Comparison of ENCODE assay signal across 16 cellular contexts in the genomic region with DNA sequence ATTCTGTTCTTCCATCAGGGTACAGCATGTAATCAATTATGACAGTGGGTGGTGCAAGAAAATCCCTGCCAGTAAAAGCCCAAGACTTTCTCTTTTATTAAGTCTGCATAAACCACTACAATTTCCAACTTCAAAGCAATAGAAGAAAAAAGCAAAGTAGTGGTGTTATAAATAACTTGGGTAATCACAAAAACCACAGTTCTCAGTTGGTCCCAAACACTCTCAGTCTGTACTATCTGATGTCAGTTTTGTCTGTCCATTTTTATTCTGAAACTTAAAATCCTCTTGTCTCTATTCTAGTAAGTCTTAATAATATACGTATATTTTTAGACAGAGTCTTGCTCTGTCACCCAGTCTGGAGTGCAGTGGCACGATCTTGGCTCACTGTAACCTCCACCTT. TPM values are rescaled to one million over a fixed set of nuclear protein-coding genes. Genes with fewer than 3 reads are reported as not detected.
DNase-seq lines count a peak whose midpoint lies in the region; ATAC-seq and TF ChIP-seq lines count a peak whose summit lies in the region.
"Had no signal": no experiment of that assay in that cellular context is flagged by ENCODE, and none has a peak within 500 bp of the region (broad histone marks: within the 10 kb centered on the region; RNA-seq: fewer than 3 reads in every experiment).

No MANE protein-coding gene starts in this region.

- CTCF ChIA-PET in activated CD8-positive, alpha-beta T cell treated with anti-CD3 and anti-CD28 coated beads, Interleukin-2, amount 10 ng/mL, durations not matched to agents 7 days and 5 days (lab: Charles Lee) = interaction anchor here (0.6 to 1.4 kb wide), 2 partner anchors 382 to 426 kb away, joined by 3 read pairs; no protein-coding TSS in a partner anchor
- CTCF ChIA-PET in activated CD8-positive, alpha-beta T cell treated with anti-CD3 and anti-CD28 coated beads for 36 hours (lab: Charles Lee) = no interaction called here

- H3K4me1 Mint-ChIP-seq in activated CD8-positive, alpha-beta T cell treated with anti-CD3 and anti-CD28 coated beads, Interleukin-2, amount 10 ng/mL, durations not matched to agents 7 days and 5 days (ENCODE audit: low read depth) = peaks cover 5% of the 10 kb centered on the region
- H3K4me1 Mint-ChIP-seq in activated CD8-positive, alpha-beta T cell treated with anti-CD3 and anti-CD28 coated beads for 36 hours (ENCODE audit: low read depth) = no peaks in the 10 kb centered on the region
- H3K4me1 Mint-ChIP-seq in brain = peaks cover 42% of the 10 kb centered on the region

- H2AFZ ChIP-seq in MM.1S (ENCODE audit: low read length) = no peak overlapping the region
- H2AFZ ChIP-seq: GM23338 had no signal

- H3K9me3 Mint-ChIP-seq in activated CD8-positive, alpha-beta T cell treated with anti-CD3 and anti-CD28 coated beads, Interleukin-2, amount 10 ng/mL, durations not matched to agents 7 days and 5 days (ENCODE audit: insufficient read depth) = no peaks in the 10 kb centered on the region
- H3K9me3 Mint-ChIP-seq in activated CD8-positive, alpha-beta T cell treated with anti-CD3 and anti-CD28 coated beads for 36 hours = no peaks in the 10 kb centered on the region
- no peaks in the 10 kb centered on the region for H3K9me3 Mint-ChIP-seq in brain
- H3K9me3 Mint-ChIP-seq: CD4-positive, alpha-beta T cell; GM23338 had no signal

- H4K20me1 ChIP-seq in MM.1S (ENCODE audit: insufficient read depth, low read length) = peaks cover 12% of the 10 kb centered on the region

- H3K27me3 ChIP-seq in MM.1S (replicated peaks; ENCODE audit: insufficient read depth, low read length) = no peaks in the 10 kb centered on the region
- no peaks in the 10 kb centered on the region for H3K27me3 ChIP-seq in left ventricle myocardium inferior (ENCODE audit: low read depth)

- H3F3A ChIP-seq in MM.1S (ENCODE audit: insufficient read depth, low read length) = peaks cover 29% of the 10 kb centered on the region

- H3K27ac ChIP-seq in MM.1S (ENCODE audit: low read length) = no peak overlapping the region
- H3K27ac ChIP-seq in left ventricle myocardium inferior (replicated peaks) = no peak overlapping the region

- no peaks in the 10 kb centered on the region for H3K27me3 Mint-ChIP-seq in activated CD8-positive, alpha-beta T cell treated with anti-CD3 and anti-CD28 coated beads, Interleukin-2, amount 10 ng/mL, durations not matched to agents 7 days and 5 days (ENCODE audit: low read depth)
- H3K27me3 Mint-ChIP-seq in activated CD8-positive, alpha-beta T cell treated with anti-CD3 and anti-CD28 coated beads for 36 hours = no peaks in the 10 kb centered on the region
- no peaks in the 10 kb centered on the region for H3K27me3 Mint-ChIP-seq in brain
- H3K27me3 Mint-ChIP-seq: CD4-positive, alpha-beta T cell had no signal

- TF ChIP-seq CTCF in activated CD8-positive, alpha-beta T cell treated with anti-CD3 and anti-CD28 coated beads for 36 hours (IDR thresholded peaks at IDR 0.05) = no peak
- TF ChIP-seq CTCF in MM.1S (IDR thresholded peaks at IDR 0.05; ENCODE audit: low read length) = no peak
- TF ChIP-seq CTCF in brain (conservative IDR thresholded peaks at IDR 0.05) = no peak
- TF ChIP-seq CTCF in left ventricle myocardium inferior (IDR thresholded peaks at IDR 0.05; ENCODE audit: borderline replicate concordance) = no peak
- TF ChIP-seq CTCF in GM20000 (IDR thresholded peaks at IDR 0.05; ENCODE audit: extremely low read depth, missing control alignments) = no peak

- POLR2A ChIA-PET in activated CD8-positive, alpha-beta T cell treated with anti-CD3 and anti-CD28 coated beads, Interleukin-2, amount 10 ng/mL, durations not matched to agents 7 days and 5 days (lab: Charles Lee) = no interaction called here
- POLR2A ChIA-PET in activated CD8-positive, alpha-beta T cell treated with anti-CD3 and anti-CD28 coated beads for 36 hours (lab: Charles Lee) = interaction anchor here (1.3 to 1.4 kb wide), 2 partner anchors 10 to 13 kb away, joined by 3 to 4 read pairs; no protein-coding TSS in a partner anchor

- H3K9me3 ChIP-seq in MM.1S (replicated peaks; ENCODE audit: insufficient read depth, low read length) = no peaks in the 10 kb centered on the region
- H3K9me3 ChIP-seq in left ventricle myocardium inferior (replicated peaks) = no peaks in the 10 kb centered on the region

- H3K79me2 ChIP-seq in MM.1S (ENCODE audit: low read length) = no peaks in the 10 kb centered on the region

- DNase-seq in activated CD8-positive, alpha-beta T cell treated with anti-CD3 and anti-CD28 coated beads, Interleukin-2, amount 10 ng/mL, durations not matched to agents 7 days and 5 days = no peak
- DNase-seq in activated CD8-positive, alpha-beta T cell treated with anti-CD3 and anti-CD28 coated beads for 36 hours = no peak
- peak; percentile 83 for DNase-seq in MM.1S
- no peak for DNase-seq in NCI-H187 (lab: John Stamatoyannopoulos, UW)
- DNase-seq in left ventricle myocardium inferior = no peak
- no peak for DNase-seq in GM20000 (ENCODE audit: low spot score)
- DNase-seq: 8988T; AML-193; C1 segment of cervical spinal cord; Calu3; CD4-positive, alpha-beta T cell; DMS 273 treated with DMSO at 0.1 percent for 48 hours; H7 had no signal

- peak overlapping the region; percentile 13 for H3K27ac Mint-ChIP-seq in activated CD8-positive, alpha-beta T cell treated with anti-CD3 and anti-CD28 coated beads, Interleukin-2, amount 10 ng/mL, durations not matched to agents 7 days and 5 days
- H3K27ac Mint-ChIP-seq in activated CD8-positive, alpha-beta T cell treated with anti-CD3 and anti-CD28 coated beads for 36 hours = no peak overlapping the region
- H3K27ac Mint-ChIP-seq in brain = peak overlapping the region; percentile 11 to 84 (median 66)
- H3K27ac Mint-ChIP-seq: CD4-positive, alpha-beta T cell; GM23338 had no signal

- H3K4me3 ChIP-seq in MM.1S (ENCODE audit: low read length) (no peak overlapping the region), left ventricle myocardium inferior (no peak overlapping the region)
- H3K4me3 ChIP-seq: GM23338 had no signal

- intact Hi-C loops in activated CD8-positive, alpha-beta T cell treated with anti-CD3 and anti-CD28 coated beads for 36 hours (cut with micrococcal nuclease) = no loop called here
- intact Hi-C loops in left ventricle myocardium inferior (cut with micrococcal nuclease) = no loop called here

- no peak for ATAC-seq in activated CD8-positive, alpha-beta T cell treated with anti-CD3 and anti-CD28 coated beads, Interleukin-2, amount 10 ng/mL, durations not matched to agents 7 days and 5 days
- no peak for ATAC-seq in activated CD8-positive, alpha-beta T cell treated with anti-CD3 and anti-CD28 coated beads for 36 hours
- ATAC-seq: GM23338 had no signal

- no peak overlapping the region for H3K4me3 Mint-ChIP-seq in activated CD8-positive, alpha-beta T cell treated with anti-CD3 and anti-CD28 coated beads, Interleukin-2, amount 10 ng/mL, durations not matched to agents 7 days and 5 days
- H3K4me3 Mint-ChIP-seq in activated CD8-positive, alpha-beta T cell treated with anti-CD3 and anti-CD28 coated beads for 36 hours = no peak overlapping the region
- H3K4me3 Mint-ChIP-seq in brain = no peak overlapping the region
- H3K4me3 Mint-ChIP-seq: CD4-positive, alpha-beta T cell; GM23338 had no signal

- H3K4me2 ChIP-seq in MM.1S (ENCODE audit: low read depth, low read length) = peak overlapping the region; percentile 2; the same call in 1 of the 2 replicates
- H3K4me2 ChIP-seq: GM23338 had no signal

- H3K9ac ChIP-seq in MM.1S (ENCODE audit: low read length) = no peak overlapping the region

- H3K9me2 ChIP-seq in MM.1S (replicated peaks; ENCODE audit: insufficient read depth, low read length) = no peaks in the 10 kb centered on the region

- peaks cover 57% of the 10 kb centered on the region for H3K36me3 Mint-ChIP-seq in activated CD8-positive, alpha-beta T cell treated with anti-CD3 and anti-CD28 coated beads, Interleukin-2, amount 10 ng/mL, durations not matched to agents 7 days and 5 days (ENCODE audit: low read depth)
- peaks cover 34% of the 10 kb centered on the region for H3K36me3 Mint-ChIP-seq in activated CD8-positive, alpha-beta T cell treated with anti-CD3 and anti-CD28 coated beads for 36 hours (ENCODE audit: low read depth)
- H3K36me3 Mint-ChIP-seq in brain = peaks cover 24% of the 10 kb centered on the region

- H3K36me3 ChIP-seq in MM.1S (replicated peaks; ENCODE audit: insufficient read depth, low read length) (no peaks in the 10 kb centered on the region), left ventricle myocardium inferior (no peaks in the 10 kb centered on the region)

- H3K4me1 ChIP-seq in MM.1S (ENCODE audit: low read length) (peaks cover 23% of the 10 kb centered on the region), left ventricle myocardium inferior (peaks cover 14% of the 10 kb centered on the region)

RNA-seq across cellular contexts. Expression of a gene that starts 8.8 kb away (rescaled TPM):
- 10 to 100 TPM; 14.7 to 15.8 TPM for total RNA-seq in activated CD8-positive, alpha-beta T cell treated with anti-CD3 and anti-CD28 coated beads, Interleukin-2, amount 10 ng/mL, durations not matched to agents 7 days and 5 days
- total RNA-seq in activated CD8-positive, alpha-beta T cell treated with anti-CD3 and anti-CD28 coated beads for 36 hours = 1 to 10 TPM; 8.2 to 8.7 TPM
- polyA plus RNA-seq in brain (ENCODE audit: insufficient read depth, low read depth, low replicate concordance) = 4.4 TPM
- total RNA-seq in left ventricle myocardium inferior = 13.6 TPM

RNA-seq across cellular contexts. Expression of a gene that starts 38.7 kb away (rescaled TPM):
- total RNA-seq in activated CD8-positive, alpha-beta T cell treated with anti-CD3 and anti-CD28 coated beads, Interleukin-2, amount 10 ng/mL, durations not matched to agents 7 days and 5 days = 100 to 1,000 TPM; 572 to 592 TPM
- total RNA-seq in activated CD8-positive, alpha-beta T cell treated with anti-CD3 and anti-CD28 coated beads for 36 hours = 100 to 1,000 TPM; 617 to 639 TPM
- 3.1 TPM for polyA plus RNA-seq in brain (ENCODE audit: insufficient read depth, low read depth, low replicate concordance)
- total RNA-seq in left ventricle myocardium inferior = 283 TPM
- total RNA-seq: HT-29 had no signal
